In genomic region chr15:80950291-80951078, GRCh38 we compare ENCODE assay signal across 20 cellular contexts.
"Had no signal": no experiment of that assay in that cellular context is flagged by ENCODE, and none has a peak within 500 bp of the region (broad histone marks: within the 10 kb centered on the region; RNA-seq: fewer than 3 reads in every experiment).

No MANE protein-coding gene starts in this region.

- H3K27ac ChIP-seq: dorsolateral prefrontal cortex, esophagus squamous epithelium, gastroesophageal sphincter, neutrophil, suprapubic skin, thyroid gland had no signal

- H3K4me3 ChIP-seq: dorsolateral prefrontal cortex, esophagus squamous epithelium, gastroesophageal sphincter, lung, smooth muscle cell, suprapubic skin, thyroid gland had no signal

- H3K27me3 ChIP-seq: dorsolateral prefrontal cortex, esophagus squamous epithelium, gastroesophageal sphincter, neutrophil, suprapubic skin, thyroid gland had no signal

- H3K9me3 ChIP-seq: esophagus squamous epithelium, gastroesophageal sphincter, neutrophil, suprapubic skin, thyroid gland had no signal

- H3K4me1 ChIP-seq: gastroesophageal sphincter had no signal

- DNase-seq: cortex of kidney; dorsolateral prefrontal cortex; effector memory CD8-positive, alpha-beta T cell; esophagus squamous epithelium; foreskin fibroblast; immature natural killer cell; kidney; left cardiac atrium; left ventricle myocardium superior; mesenchymal stem cell; naive B cell; right cardiac atrium; stimulated activated CD4-positive, alpha-beta T cell treated with anti-CD3 and anti-CD28 coated beads, Interleukin-2, amount 100 ng/mL, for 48 hours; stimulated activated naive CD4-positive, alpha-beta T cell treated with Interleukin-2 at 50 U/mL for 16 hours; thyroid gland had no signal

- H3K4me2 ChIP-seq: smooth muscle cell had no signal
